23 cellular contexts compared by ENCODE assay signal in the genomic region with DNA sequence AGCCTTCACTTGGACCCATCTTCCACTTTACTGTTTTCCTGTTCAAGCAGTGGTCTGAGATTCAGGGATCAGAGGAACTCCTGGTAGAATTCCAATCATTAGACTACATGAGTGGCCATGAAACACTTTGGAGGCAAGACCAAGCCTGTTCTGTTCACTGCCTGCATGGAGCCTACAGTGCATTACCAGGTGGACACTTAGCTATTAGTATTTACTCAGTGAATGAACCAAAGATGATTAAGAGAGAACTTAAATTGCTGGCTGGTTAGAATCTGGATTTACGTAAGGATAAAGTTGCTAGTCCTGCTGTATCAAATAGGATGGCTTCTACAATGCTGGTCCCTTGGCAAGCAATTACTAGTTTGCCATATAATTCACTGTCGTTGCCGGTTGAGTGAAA.
DNase-seq lines count a peak whose midpoint lies in the region; FAIRE-seq and TF ChIP-seq lines count a peak whose summit lies in the region.
"Had no signal": no experiment of that assay in that cellular context is flagged by ENCODE, and none has a peak within 500 bp of the region (broad histone marks: within the 10 kb centered on the region; RNA-seq: fewer than 3 reads in every experiment).

No MANE protein-coding gene starts in this region.

- no peak for FAIRE-seq in urothelium cell line (lab: Jason Lieb, UNC)

- H3K27ac ChIP-seq in mesendoderm (ENCODE audit: low read depth, low read length) (no peak overlapping the region), tibial nerve (no peak overlapping the region)
- H3K27ac ChIP-seq: C4-2B had no signal

- H2BK5ac ChIP-seq in mesendoderm (ENCODE audit: low read length): no peak overlapping the region

- no peak overlapping the region for H2BK15ac ChIP-seq in mesendoderm (replicated peaks; ENCODE audit: low read depth)

- H3K4me2 ChIP-seq in mesendoderm (ENCODE audit: low read length): no peak overlapping the region
- H3K4me2 ChIP-seq: SK-N-SH had no signal

- no peaks in the 10 kb centered on the region for H3K79me2 ChIP-seq in mesendoderm (ENCODE audit: control insufficient read depth, insufficient read depth, low read length)

- no peak overlapping the region for H4K8ac ChIP-seq in mesendoderm (ENCODE audit: low read depth, low read length)

- TF ChIP-seq CTCF in epithelial cell of esophagus (IDR thresholded peaks at IDR 0.05; ENCODE audit: insufficient read depth, low read depth, low read length, missing control alignments): no peak
- no peak for TF ChIP-seq CTCF in tibial nerve (IDR thresholded peaks at IDR 0.05)

- no CpG with 5 or more reads among the region's 3 CpGs for WGBS in mesendoderm (ENCODE audit: extremely low coverage, insufficient coverage, low lambda C conversion rate)
- 95 to 96% methylated on average over 3 of the region's 3 CpGs for WGBS in tibial nerve, 2 donors

- no peak overlapping the region for H3K9ac ChIP-seq in mesendoderm (ENCODE audit: low read length)
- H3K9ac ChIP-seq: SK-N-SH had no signal

- DNase-seq in DMS79 (lab: John Stamatoyannopoulos, UW): peak; percentile 4
- DNase-seq in DMS79 treated with DMSO at 0.1 percent for 48 hours (lab: John Stamatoyannopoulos, UW): peak; percentile 11
- peak; percentile 91 for DNase-seq in epithelial cell of esophagus (ENCODE audit: low read depth)
- DNase-seq in mesendoderm: no peak
- DNase-seq in occipital lobe (lab: John Stamatoyannopoulos, UW): no peak
- DNase-seq in urothelium cell line (ENCODE audit: low spot score): no peak
- no peak for DNase-seq in tibial nerve (ENCODE audit: low spot score in 2 of 2)
- DNase-seq: CD8-positive, alpha-beta memory T cell; DMS 273 treated with DMSO at 0.1 percent for 48 hours; DND-41; IMR-90; KG1; MM.1S; NCI-H1417 treated with DMSO at 0.1 percent for 48 hours; NCI-H1694 treated with DMSO at 0.1 percent for 48 hours; NCI-H2081; NCI-H2171 treated with DMSO at 0.1 percent for 48 hours; NCI-H345; NCI-H526; SIG-M5; SK-N-SH; SW 1271 had no signal

- no peaks in the 10 kb centered on the region for H3K79me1 ChIP-seq in mesendoderm (ENCODE audit: low read length)

- no peaks in the 10 kb centered on the region for H3K9me3 ChIP-seq in tibial nerve
- H3K9me3 ChIP-seq: SK-N-SH had no signal

- TF ChIP-seq EP300 in tibial nerve (IDR thresholded peaks at IDR 0.05): no peak

- H3K23ac ChIP-seq in mesendoderm (ENCODE audit: low read length): no peak overlapping the region

- H3K27me3 ChIP-seq in mesendoderm (ENCODE audit: insufficient read depth, low read length, poor library complexity): no peaks in the 10 kb centered on the region
- no peaks in the 10 kb centered on the region for H3K27me3 ChIP-seq in tibial nerve

- TF ChIP-seq POLR2A in tibial nerve (IDR thresholded peaks at IDR 0.05): no peak

- no peaks in the 10 kb centered on the region for H3K36me3 ChIP-seq in mesendoderm (ENCODE audit: control insufficient read depth, insufficient read depth, low read length)
- no peaks in the 10 kb centered on the region for H3K36me3 ChIP-seq in tibial nerve

- peaks cover 9% of the 10 kb centered on the region for H3K4me1 ChIP-seq in mesendoderm (ENCODE audit: control insufficient read depth, low read depth, low read length)
- peaks cover 0 to 5% (median 0%) of the 10 kb centered on the region in 4 donors for H3K4me1 ChIP-seq in tibial nerve

- peak overlapping the region; percentile 5 for H3K18ac ChIP-seq in mesendoderm (ENCODE audit: low read length)

- peak overlapping the region; percentile 21 for H2BK120ac ChIP-seq in mesendoderm (ENCODE audit: low read depth, low read length)

- no peak overlapping the region for H3K56ac ChIP-seq in mesendoderm (ENCODE audit: low read length)

- no peak overlapping the region for H2AK5ac ChIP-seq in mesendoderm (ENCODE audit: low read length)

- H3K4ac ChIP-seq in mesendoderm (ENCODE audit: low read depth, low read length): no peak overlapping the region

- no peak overlapping the region for H4K5ac ChIP-seq in mesendoderm (ENCODE audit: low read length)

- H3K4me3 ChIP-seq in epithelial cell of esophagus (ENCODE audit: low read length) (no peak overlapping the region), mesendoderm (ENCODE audit: low read length) (no peak overlapping the region), tibial nerve (no peak overlapping the region)

Comparison
In these comparisons a context has a peak if more than half of its experiments do, and no peak if none do; other contexts are left out.
1. DNase-seq: peak in DMS79 (single experiment), DMS79 treated with DMSO at 0.1 percent for 48 hours (single experiment) and epithelial cell of esophagus (single experiment); none in mesendoderm (single experiment), occipital lobe (single experiment), urothelium cell line (single experiment) and tibial nerve (0 of 2).